Comparison of ENCODE assay signal across 21 cellular contexts in genomic region chr6:117552618-117553017, GRCh38.
"Had no signal": no experiment of that assay in that cellular context is flagged by ENCODE, and none has a peak within 500 bp of the region (broad histone marks: within the 10 kb centered on the region; RNA-seq: fewer than 3 reads in every experiment).

No MANE protein-coding gene starts in this region.

- DNase-seq: activated CD4-positive, alpha-beta T cell treated with anti-CD3 and anti-CD28 coated beads, Interleukin-2, amount 10 ng/mL, durations not matched to agents 7 days and 5 days; activated CD8-positive, alpha-beta memory T cell treated with anti-CD3 and anti-CD28 coated beads, Interleukin-2, amount 50 U/mL, for 48 hours; activated gamma-delta T cell; activated T-cell treated with anti-CD3 and anti-CD28 coated beads, Interleukin-2, amount 50 U/mL, for 72 hours; amniotic stem cell; brain microvascular endothelial cell; cortex of kidney; effector CD8-positive, alpha-beta T cell; esophagus squamous epithelium; foreskin keratinocyte; glutamatergic neuron; kidney glomerular epithelial cell; midbrain; psoas muscle; stimulated activated CD4-positive, alpha-beta T cell treated with anti-CD3 and anti-CD28 coated beads, Interleukin-2, amount 100 ng/mL, for 24 hours; thyroid gland; uterus had no signal

- H3K27me3 ChIP-seq: brain microvascular endothelial cell, esophagus squamous epithelium, foreskin keratinocyte, thyroid gland, uterus had no signal

- H3K4me1 ChIP-seq: uterus had no signal

- H3K9me3 ChIP-seq: esophagus squamous epithelium, psoas muscle, thyroid gland, uterus had no signal

- H3K27ac ChIP-seq: brain microvascular endothelial cell, esophagus squamous epithelium, foreskin keratinocyte, psoas muscle, thyroid gland, uterus had no signal

- FAIRE-seq: endothelial cell of umbilical vein had no signal

- H3K4me3 ChIP-seq: esophagus squamous epithelium, psoas muscle, thyroid gland, uterus had no signal

- H3K36me3 ChIP-seq: thyroid gland, uterus had no signal

- ATAC-seq: activated naive CD4-positive, alpha-beta T cell treated with anti-CD3 and anti-CD28 coated beads, Interleukin-2, amount 50 U/mL, for 72 hours; activated T-cell treated with anti-CD3 and anti-CD28 coated beads, Interleukin-2, amount 50 U/mL, for 72 hours; foreskin keratinocyte; psoas muscle; sciatic nerve; stimulated activated effector memory CD8-positive, alpha-beta T cell treated with anti-CD3 and anti-CD28 coated beads, Interleukin-12 subunit alpha, Interleukin-12 subunit beta, amount 100 ng/mL, for 72 hours had no signal
